ENCODE assay signal across 8 cellular contexts in the genomic region with DNA sequence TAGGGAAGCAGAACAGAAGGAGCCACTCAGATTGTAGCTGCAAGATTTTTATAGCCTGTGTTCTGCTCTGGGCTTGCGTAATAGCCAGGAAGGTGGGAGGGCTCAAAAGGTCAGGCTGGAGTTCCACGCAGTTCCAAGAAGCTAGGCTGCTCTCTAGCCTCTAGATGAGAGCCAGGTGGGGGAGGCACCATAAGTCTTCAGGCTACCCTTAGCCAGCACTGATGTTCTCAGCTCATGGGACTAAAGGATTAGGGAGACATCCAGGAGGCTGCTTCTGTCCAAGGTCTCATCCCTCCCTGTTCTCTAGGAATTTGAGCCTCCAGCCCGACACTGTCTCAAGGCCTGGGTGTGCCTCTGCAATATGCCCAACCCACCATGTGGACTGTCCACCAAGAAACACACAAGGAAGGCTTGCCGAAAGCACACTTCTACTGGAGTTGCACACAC. TPM values are rescaled to one million over a fixed set of nuclear protein-coding genes. Genes with fewer than 3 reads are reported as not detected.
DNase-seq lines count a peak whose midpoint lies in the region; ATAC-seq and TF ChIP-seq lines count a peak whose summit lies in the region.

No MANE protein-coding gene starts in this region.

- H3K4me1 Mint-ChIP-seq in activated CD8-positive, alpha-beta memory T cell treated with anti-CD3 and anti-CD28 coated beads, Interleukin-2, amount 10 ng/mL, durations not matched to agents 7 days and 5 days = peaks cover 34% of the 10 kb centered on the region

- H3K36me3 ChIP-seq in adrenal gland (replicated peaks in 1 of 2) (peaks cover 0 to 29% of the 10 kb centered on the region in 2 donors), kidney epithelial cell (ENCODE audit: control insufficient read depth, insufficient read depth, low read length) (peaks cover 4% of the 10 kb centered on the region), stomach (peaks cover 16 to 33% (median 31%) of the 10 kb centered on the region in 4 donors)

- H3K36me3 Mint-ChIP-seq in activated CD8-positive, alpha-beta memory T cell treated with anti-CD3 and anti-CD28 coated beads, Interleukin-2, amount 10 ng/mL, durations not matched to agents 7 days and 5 days = no peaks in the 10 kb centered on the region

- H3K27ac ChIP-seq in adrenal gland = peak overlapping the region; percentile 23 to 97 (median 97)
- peak overlapping the region; percentile 25 to 96 (median 94) for H3K27ac ChIP-seq in stomach

- H3K27me3 ChIP-seq in adrenal gland (no peaks in the 10 kb centered on the region), kidney epithelial cell (ENCODE audit: control insufficient read depth, insufficient read depth, low read length) (no peaks in the 10 kb centered on the region), stomach (no peaks in the 10 kb centered on the region)

- H3K9me3 ChIP-seq in adrenal gland (replicated peaks in 1 of 3) (no peaks in the 10 kb centered on the region), stomach (no peaks in the 10 kb centered on the region)

- TF ChIP-seq POLR2A in adrenal gland (IDR thresholded peaks at IDR 0.05) (peak; percentile 38 to 73), stomach (IDR thresholded peaks at IDR 0.05) (no peak)

- H3K4me1 ChIP-seq in adrenal gland (replicated peaks in 1 of 2) = peaks cover 25 to 50% of the 10 kb centered on the region in 2 donors
- H3K4me1 ChIP-seq in stomach = peaks cover 28 to 68% (median 58%) of the 10 kb centered on the region in 4 donors

- ATAC-seq in activated CD8-positive, alpha-beta memory T cell treated with anti-CD3 and anti-CD28 coated beads, Interleukin-2, amount 10 ng/mL, durations not matched to agents 7 days and 5 days = no peak
- no peak for ATAC-seq in GM21619 (IDR thresholded peaks at IDR 0.05; ENCODE audit: unreplicated experiment)
- ATAC-seq in HG03469 (IDR thresholded peaks at IDR 0.05; ENCODE audit: unreplicated experiment) = no peak

- intact Hi-C loops in adrenal gland (cut with DNase I) = no loop called here
- intact Hi-C loops in stomach (cut with DNase I; ENCODE audit: low total_unique reads) = no loop called here

- H3K9me3 Mint-ChIP-seq in activated CD8-positive, alpha-beta memory T cell treated with anti-CD3 and anti-CD28 coated beads, Interleukin-2, amount 10 ng/mL, durations not matched to agents 7 days and 5 days (ENCODE audit: low read depth) = no peaks in the 10 kb centered on the region

- H3K4me3 ChIP-seq in adrenal gland (peak overlapping the region in 2 of 4 donors; percentile 73 to 91), kidney epithelial cell (ENCODE audit: low read depth, low read length) (peak overlapping the region; percentile 84), stomach (peak overlapping the region; percentile 78 to 89 (median 86))

- peak overlapping the region; percentile 94 for H3K4me3 Mint-ChIP-seq in activated CD8-positive, alpha-beta memory T cell treated with anti-CD3 and anti-CD28 coated beads, Interleukin-2, amount 10 ng/mL, durations not matched to agents 7 days and 5 days

- WGBS in adrenal gland, 4 donors = 2 to 9% (median 6%) methylated on average over 3 to 4 of the region's 4 CpGs
- 27 to 42% (median 34%) methylated on average over 4 of the region's 4 CpGs for WGBS in stomach, 5 donors

- H3K27me3 Mint-ChIP-seq in activated CD8-positive, alpha-beta memory T cell treated with anti-CD3 and anti-CD28 coated beads, Interleukin-2, amount 10 ng/mL, durations not matched to agents 7 days and 5 days = no peaks in the 10 kb centered on the region

- TF ChIP-seq EP300 in stomach (IDR thresholded peaks at IDR 0.05) = no peak

- H3K27ac Mint-ChIP-seq in activated CD8-positive, alpha-beta memory T cell treated with anti-CD3 and anti-CD28 coated beads, Interleukin-2, amount 10 ng/mL, durations not matched to agents 7 days and 5 days = no peak overlapping the region

- DNase-seq in activated CD8-positive, alpha-beta memory T cell treated with anti-CD3 and anti-CD28 coated beads, Interleukin-2, amount 10 ng/mL, durations not matched to agents 7 days and 5 days = no peak
- no peak for DNase-seq in activated CD8-positive, alpha-beta memory T cell treated with anti-CD3 and anti-CD28 coated beads, Interleukin-2, amount 50 U/mL, for 48 hours
- peak; percentile 66 to 89 (median 80) for DNase-seq in adrenal gland
- DNase-seq in kidney epithelial cell (ENCODE audit: low read depth) = no peak
- DNase-seq in stomach = no peak
- DNase-seq in putamen (ENCODE audit: low spot score) = no peak

- peak in 1 of 6 experiments; percentile 5 for TF ChIP-seq CTCF in adrenal gland (IDR thresholded peaks at IDR 0.05)
- TF ChIP-seq CTCF in kidney epithelial cell (IDR thresholded peaks at IDR 0.05; ENCODE audit: insufficient read depth, low read length, poor library complexity, severe bottlenecking) = no peak
- no peak for TF ChIP-seq CTCF in stomach (IDR thresholded peaks at IDR 0.05)

- CTCF ChIA-PET in activated CD8-positive, alpha-beta memory T cell treated with anti-CD3 and anti-CD28 coated beads, Interleukin-2, amount 10 ng/mL, durations not matched to agents 7 days and 5 days (lab: Charles Lee) = interaction anchor here (0.9 to 9.4 kb wide), 9 partner anchors 8 to 121 kb away, joined by 3 to 80 read pairs (median 11); partner anchors contain the start of genes DHH and TUBA1B

RNA-seq across cellular contexts. Expression of gene LMBR1L, which starts 1.7 kb away (rescaled TPM):
- 10 to 100 TPM; 46.9 to 53.4 TPM for total RNA-seq in activated CD8-positive, alpha-beta memory T cell treated with anti-CD3 and anti-CD28 coated beads, Interleukin-2, amount 10 ng/mL, durations not matched to agents 7 days and 5 days
- total RNA-seq in adrenal gland (10 to 100 TPM; 20.6 to 97.7 (median 74.3) TPM), kidney epithelial cell (67.9 and 74.3 TPM in 2 replicates), stomach (10 to 100 TPM; 11.2 to 61.4 (median 54.9) TPM)
- polyA plus RNA-seq in adrenal gland (100 to 1,000 TPM in 2 of 3 donors, 10 to 100 TPM in 1; 30.3 to 136 (median 121) TPM), stomach (10 to 100 TPM in 1 of 3 donors, 1 to 10 TPM in 2; 6.8 to 40.4 (median 7.8) TPM)

RNA-seq across cellular contexts. Expression of gene DHH, which starts 14.4 kb away (rescaled TPM):
- under 1 TPM in 1 of 2 experiments, not detected in 1; 0.15 TPM for total RNA-seq in activated CD8-positive, alpha-beta memory T cell treated with anti-CD3 and anti-CD28 coated beads, Interleukin-2, amount 10 ng/mL, durations not matched to agents 7 days and 5 days
- total RNA-seq in adrenal gland (1 to 10 TPM in 1 of 8 donors, under 1 TPM in 7; 0.18 to 1.0 (median 0.50) TPM), kidney epithelial cell (0.04 TPM in 1 of 2 replicates, not detected in the other), stomach (1 to 10 TPM in 1 of 5 donors, under 1 TPM in 2, not detected in 2; 0.29 to 1.1 (median 0.58) TPM)
- polyA plus RNA-seq in adrenal gland (under 1 TPM; 0.13 to 0.84 (median 0.16) TPM), stomach (under 1 TPM; 0.10 to 0.15 (median 0.12) TPM)

RNA-seq across cellular contexts. Expression of gene TUBA1B, which starts 22.2 kb away (rescaled TPM):
- 1,000 to 10,000 TPM; 1,970 to 2,009 TPM for total RNA-seq in activated CD8-positive, alpha-beta memory T cell treated with anti-CD3 and anti-CD28 coated beads, Interleukin-2, amount 10 ng/mL, durations not matched to agents 7 days and 5 days
- total RNA-seq in adrenal gland (100 to 1,000 TPM; 174 to 669 (median 377) TPM), kidney epithelial cell (739 and 794 TPM in 2 replicates), stomach (100 to 1,000 TPM; 205 to 529 (median 339) TPM)
- polyA plus RNA-seq in adrenal gland (100 to 1,000 TPM; 190 to 830 (median 244) TPM), stomach (100 to 1,000 TPM; 436 to 710 (median 468) TPM)

RNA-seq across cellular contexts. Expression of gene RHEBL1, which starts 39.2 kb away (rescaled TPM):
- 10 to 100 TPM; 14.9 to 15.1 TPM for total RNA-seq in activated CD8-positive, alpha-beta memory T cell treated with anti-CD3 and anti-CD28 coated beads, Interleukin-2, amount 10 ng/mL, durations not matched to agents 7 days and 5 days
- total RNA-seq in adrenal gland = 1 to 10 TPM in 1 of 8 donors, under 1 TPM in 3, not detected in 4; 0.28 to 1.8 (median 0.34) TPM
- under 1 TPM; 0.26 to 0.71 (median 0.32) TPM for polyA plus RNA-seq in adrenal gland
- total RNA-seq in kidney epithelial cell = 3.8 and 5.1 TPM in 2 replicates
- total RNA-seq in stomach = not detected
- 1 to 10 TPM in 1 of 3 donors, under 1 TPM in 1, not detected in 1; 0.75 to 1.0 TPM for polyA plus RNA-seq in stomach

RNA-seq across cellular contexts. Expression of gene KMT2D, which starts 48.4 kb away (rescaled TPM):
- total RNA-seq in activated CD8-positive, alpha-beta memory T cell treated with anti-CD3 and anti-CD28 coated beads, Interleukin-2, amount 10 ng/mL, durations not matched to agents 7 days and 5 days = 100 to 1,000 TPM; 107 to 132 TPM
- total RNA-seq in adrenal gland (10 to 100 TPM; 37.3 to 80.9 (median 56.6) TPM), kidney epithelial cell (68.9 and 71.8 TPM in 2 replicates), stomach (100 to 1,000 TPM in 3 of 5 donors, 10 to 100 TPM in 2; 65.4 to 220 (median 110) TPM)
- polyA plus RNA-seq in adrenal gland (100 to 1,000 TPM in 1 of 3 donors, 10 to 100 TPM in 2; 25.6 to 140 (median 31.4) TPM), stomach (10 to 100 TPM in 1 of 3 donors, 1 to 10 TPM in 2; 3.2 to 17.2 (median 7.4) TPM)

Comparison
In these comparisons a context has a peak if more than half of its experiments do, and no peak if none do; other contexts are left out.
1. DNase-seq: peak in adrenal gland (7 of 7); none in activated CD8-positive, alpha-beta memory T cell treated with anti-CD3 and anti-CD28 coated beads, Interleukin-2, amount 10 ng/mL, durations not matched to agents 7 days and 5 days (single experiment), activated CD8-positive, alpha-beta memory T cell treated with anti-CD3 and anti-CD28 coated beads, Interleukin-2, amount 50 U/mL, for 48 hours (single experiment), kidney epithelial cell (single experiment), stomach (single experiment) and putamen (single experiment).
2. POLR2A ChIP-seq: peak in adrenal gland (2 of 2); none in stomach (0 of 4).